In the genomic region with DNA sequence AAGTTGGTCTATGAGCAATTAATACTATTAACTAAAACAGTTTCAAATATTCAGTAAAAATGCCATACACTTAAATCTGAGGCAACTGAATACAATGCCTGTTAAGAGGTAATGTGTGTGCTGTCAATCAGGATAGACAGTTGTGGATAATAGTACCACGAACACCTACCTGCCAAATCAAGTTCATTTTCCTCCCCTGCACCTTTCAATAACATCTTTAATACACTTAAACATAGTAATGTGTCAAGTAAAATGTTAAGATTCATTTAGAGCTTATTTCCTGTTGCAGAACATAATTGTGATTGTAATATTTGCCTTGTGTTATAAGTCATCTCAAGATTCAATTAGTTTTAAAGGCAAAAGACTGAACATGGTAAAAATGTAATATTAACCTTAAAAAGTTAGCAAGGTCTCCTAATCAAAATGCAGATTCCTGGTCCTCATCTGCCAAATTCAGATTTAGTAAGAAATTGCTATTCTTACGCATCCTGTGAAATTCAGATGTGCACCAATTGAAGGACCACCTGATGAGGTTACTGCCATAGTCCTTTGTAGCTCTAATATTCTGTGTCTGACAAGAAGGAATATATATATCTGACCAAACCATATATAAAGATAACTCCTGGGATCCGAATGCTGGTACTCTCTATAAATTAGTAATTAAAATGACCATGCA, we compare ENCODE assay signal across 31 cellular contexts. TPM values are rescaled to one million over a fixed set of nuclear protein-coding genes. Genes with fewer than 3 reads are reported as not detected.
DNase-seq lines count a peak whose midpoint lies in the region; ATAC-seq, FAIRE-seq and TF ChIP-seq lines count a peak whose summit lies in the region.
"Had no signal": no experiment of that assay in that cellular context is flagged by ENCODE, and none has a peak within 500 bp of the region (broad histone marks: within the 10 kb centered on the region; RNA-seq: fewer than 3 reads in every experiment).

No MANE protein-coding gene starts in this region.

- POLR2A ChIA-PET in AG04449 (lab: Yijun Ruan, JAX), result interaction anchor here (0.6 to 5.1 kb wide), 9 partner anchors 9 to 136 kb away, joined by 3 to 46 read pairs (median 3); partner anchors contain the start of gene COL1A2

- intact Hi-C loops in left cardiac atrium (cut with DNase I), result loop anchor here (10.0 kb wide), 2 partner anchors 137 to 1043 kb away; no protein-coding TSS in a partner anchor
- intact Hi-C loops in pancreas (cut with DNase I), result no loop called here

- no peak overlapping the region for H3K27ac ChIP-seq in pancreas
- H3K27ac ChIP-seq: ascending aorta, left ventricle myocardium inferior, skin epidermis, thoracic aorta, uterus had no signal

- ATAC-seq in left cardiac atrium, result no peak
- ATAC-seq in pancreas, result no peak
- ATAC-seq: HCT116, Panc1 had no signal

- FAIRE-seq in pancreas (lab: Jason Lieb, UNC), result no peak
- FAIRE-seq: GM19239, islet of Langerhans had no signal

- H3K4me1 ChIP-seq in pancreas, result no peaks in the 10 kb centered on the region
- H3K4me1 ChIP-seq: ascending aorta, left ventricle myocardium inferior, uterus had no signal

- peaks cover 0 to 3% (median 0%) of the 10 kb centered on the region in 4 donors for H3K27me3 ChIP-seq in pancreas
- H3K27me3 ChIP-seq: ascending aorta, uterus had no signal

- CTCF ChIA-PET in AG04449 (lab: Yijun Ruan, JAX), result interaction anchor here (1.4 to 16.8 kb wide), 2 partner anchors 29 to 140 kb away, joined by 4 to 788 read pairs; no protein-coding TSS in a partner anchor

- DNase-seq in AG04449 (ENCODE audit: low read depth, low spot score), result peak; percentile 74
- peak; percentile 24 for DNase-seq in RPMI7951 (ENCODE audit: low read depth)
- peak; percentile 72 for DNase-seq in choroid plexus epithelial cell (ENCODE audit: low read depth)
- peak; percentile 53 for DNase-seq in iris pigment epithelial cell (ENCODE audit: low read depth)
- no peak for DNase-seq in NCI-H226
- no peak for DNase-seq in left cardiac atrium
- no peak for DNase-seq in D341Med (ENCODE audit: low spot score)
- DNase-seq in pancreas, result no peak
- DNase-seq: 8988T; activated CD4-positive, alpha-beta T cell treated with anti-CD3 and anti-CD28 coated beads, Interleukin-2, amount 50 U/mL, for 48 hours; activated CD8-positive, alpha-beta memory T cell treated with anti-CD3 and anti-CD28 coated beads, Interleukin-2, amount 50 U/mL, for 4 hours; CD8-positive, alpha-beta memory T cell; cerebellar nuclear complex; GDM1; left ventricle myocardium inferior; naive B cell; NCI-H1092; NCI-H1694 treated with DMSO at 0.1 percent for 48 hours; NCI-H526 treated with DMSO at 0.1 percent for 48 hours; nucleus accumbens; SHP77 treated with DMSO at 0.1 percent for 48 hours; SW 1271; uterus had no signal

- WGBS in pancreas, 2 donors, result 84 to 85% methylated on average over 3 of the region's 3 CpGs

- no peak for TF ChIP-seq CTCF in AG04449 (IDR thresholded peaks at IDR 0.05; ENCODE audit: insufficient read depth, low read length, missing control alignments)
- TF ChIP-seq CTCF in choroid plexus epithelial cell (conservative IDR thresholded peaks at IDR 0.05; ENCODE audit: low read depth, low read length), result no peak
- no peak for TF ChIP-seq CTCF in pancreas (IDR thresholded peaks at IDR 0.05)

- no peak overlapping the region for H3K4me3 ChIP-seq in AG04449 (ENCODE audit: low read depth, low read length)
- H3K4me3 ChIP-seq in choroid plexus epithelial cell (ENCODE audit: low read depth, low read length), result no peak overlapping the region
- H3K4me3 ChIP-seq in pancreas, result no peak overlapping the region
- H3K4me3 ChIP-seq: ascending aorta, left ventricle myocardium inferior, skin epidermis, thoracic aorta, uterus had no signal

- no peaks in the 10 kb centered on the region for H3K36me3 ChIP-seq in pancreas
- H3K36me3 ChIP-seq: uterus had no signal

- no peaks in the 10 kb centered on the region for H3K9me3 ChIP-seq in pancreas
- H3K9me3 ChIP-seq: ascending aorta, left ventricle myocardium inferior, thoracic aorta, uterus had no signal

RNA-seq across cellular contexts. Expression of gene COL1A2, which starts 37.1 kb away (rescaled TPM):
- 1,601 and 1,652 TPM in 2 replicates for total RNA-seq in RPMI7951 (2014; rRNA removed; shearing (Covaris generic))
- total RNA-seq in left cardiac atrium, result 100 to 1,000 TPM; 258 to 270 TPM
- 100 to 1,000 TPM in 2 of 6 donors, 10 to 100 TPM in 4; 10.9 to 467 (median 43.0) TPM for total RNA-seq in pancreas
- polyA plus RNA-seq in pancreas, result 10 to 100 TPM; 12.5 to 18.5 TPM
- polyA plus RNA-seq: CD8-positive, alpha-beta memory T cell; IgD-negative memory B cell had no signal

Comparison
In these comparisons a context has a peak if more than half of its experiments do, and no peak if none do; other contexts are left out.
1. DNase-seq: peak in AG04449 (single experiment), RPMI7951 (single experiment), choroid plexus epithelial cell (single experiment) and iris pigment epithelial cell (single experiment); none in NCI-H226 (single experiment), left cardiac atrium (single experiment), D341Med (single experiment) and pancreas (0 of 6).
2. intact Hi-C loops: an anchor here in left cardiac atrium (10.0 kb wide); none called in pancreas.